Comparison of ENCODE assay signal across 14 cellular contexts in genomic region chr4:111483375-111484169, GRCh38.
"Had no signal": no experiment of that assay in that cellular context is flagged by ENCODE, and none has a peak within 500 bp of the region (broad histone marks: within the 10 kb centered on the region; RNA-seq: fewer than 3 reads in every experiment).

No MANE protein-coding gene starts in this region.

- H3K36me3 ChIP-seq: colonic mucosa, esophagus squamous epithelium, gastroesophageal sphincter, uterus had no signal

- H3K27ac ChIP-seq: colonic mucosa, esophagus squamous epithelium, gastroesophageal sphincter, uterus had no signal

- H3K27me3 ChIP-seq: colonic mucosa, esophagus squamous epithelium, gastroesophageal sphincter, uterus had no signal

- ATAC-seq: gastroesophageal sphincter; naive thymus-derived CD4-positive, alpha-beta T cell had no signal

- H3K9me3 ChIP-seq: colonic mucosa, esophagus squamous epithelium, gastroesophageal sphincter, uterus had no signal

- H3K4me1 ChIP-seq: colonic mucosa, esophagus squamous epithelium, gastroesophageal sphincter, uterus had no signal

- H3K4me3 ChIP-seq: colonic mucosa, esophagus squamous epithelium, gastroesophageal sphincter, uterus had no signal

- DNase-seq: cerebellar nuclear complex; colonic mucosa; dermis blood vessel endothelial cell; esophagus squamous epithelium; foreskin fibroblast; immature natural killer cell; mammary epithelial cell; naive thymus-derived CD4-positive, alpha-beta T cell; nephron progenitor cell; stimulated activated CD4-positive, alpha-beta T cell treated with anti-CD3 and anti-CD28 coated beads, Interleukin-2, amount 100 ng/mL, for 24 hours; stimulated activated CD4-positive, alpha-beta T cell treated with anti-CD3 and anti-CD28 coated beads, Interleukin-4, amount 100 ng/mL, for 4 hours; stimulated activated naive B cell treated with anti-CD40 and anti-IgM and Interleukin-4, amounts not matched to agents 10 μg/mL and 1 μg/mL and 100 μg/mL, for 72 hours; uterus had no signal
